Comparison of ENCODE assay signal across 1 cellular context in the genomic region with DNA sequence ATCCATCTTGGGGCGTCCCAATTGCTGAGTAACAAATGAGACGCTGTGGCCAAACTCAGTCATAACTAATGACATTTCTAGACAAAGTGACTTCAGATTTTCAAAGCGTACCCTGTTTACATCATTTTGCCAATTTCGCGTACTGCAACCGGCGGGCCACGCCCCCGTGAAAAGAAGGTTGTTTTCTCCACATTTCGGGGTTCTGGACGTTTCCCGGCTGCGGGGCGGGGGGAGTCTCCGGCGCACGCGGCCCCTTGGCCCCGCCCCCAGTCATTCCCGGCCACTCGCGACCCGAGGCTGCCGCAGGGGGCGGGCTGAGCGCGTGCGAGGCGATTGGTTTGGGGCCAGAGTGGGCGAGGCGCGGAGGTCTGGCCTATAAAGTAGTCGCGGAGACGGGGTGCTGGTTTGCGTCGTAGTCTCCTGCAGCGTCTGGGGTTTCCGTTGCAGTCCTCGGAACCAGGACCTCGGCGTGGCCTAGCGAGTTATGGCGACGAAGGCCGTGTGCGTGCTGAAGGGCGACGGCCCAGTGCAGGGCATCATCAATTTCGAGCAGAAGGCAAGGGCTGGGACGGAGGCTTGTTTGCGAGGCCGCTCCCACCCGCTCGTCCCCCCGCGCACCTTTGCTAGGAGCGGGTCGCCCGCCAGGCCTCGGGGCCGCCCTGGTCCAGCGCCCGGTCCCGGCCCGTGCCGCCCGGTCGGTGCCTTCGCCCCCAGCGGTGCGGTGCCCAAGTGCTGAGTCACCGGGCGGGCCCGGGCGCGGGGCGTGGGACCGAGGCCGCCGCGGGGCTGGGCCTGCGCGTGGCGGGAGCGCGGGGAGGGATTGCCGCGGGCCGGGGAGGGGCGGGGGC.
TF ChIP-seq lines count a peak whose summit lies in the region.

TSS of gene SOD1 (plus strand) at position 408 of the 848 bp plus-strand sequence. CDS start at position 485, 77 bp downstream.

TF ChIP-seq in HepG2, 621 proteins besides CTCF, POLR2A, EP300 and RAD21 (continued from another document and continues in another):
- no peak for TF ChIP-seq YY1 (IDR thresholded peaks at IDR 0.05; ENCODE audit: insufficient read depth, insufficient replicate concordance, low read depth, low read length)
- peak; percentile 78 for TF ChIP-seq ZNF264 (CRISPR knock-in tag; IDR thresholded peaks at IDR 0.05)
- TF ChIP-seq, protein P1, sequence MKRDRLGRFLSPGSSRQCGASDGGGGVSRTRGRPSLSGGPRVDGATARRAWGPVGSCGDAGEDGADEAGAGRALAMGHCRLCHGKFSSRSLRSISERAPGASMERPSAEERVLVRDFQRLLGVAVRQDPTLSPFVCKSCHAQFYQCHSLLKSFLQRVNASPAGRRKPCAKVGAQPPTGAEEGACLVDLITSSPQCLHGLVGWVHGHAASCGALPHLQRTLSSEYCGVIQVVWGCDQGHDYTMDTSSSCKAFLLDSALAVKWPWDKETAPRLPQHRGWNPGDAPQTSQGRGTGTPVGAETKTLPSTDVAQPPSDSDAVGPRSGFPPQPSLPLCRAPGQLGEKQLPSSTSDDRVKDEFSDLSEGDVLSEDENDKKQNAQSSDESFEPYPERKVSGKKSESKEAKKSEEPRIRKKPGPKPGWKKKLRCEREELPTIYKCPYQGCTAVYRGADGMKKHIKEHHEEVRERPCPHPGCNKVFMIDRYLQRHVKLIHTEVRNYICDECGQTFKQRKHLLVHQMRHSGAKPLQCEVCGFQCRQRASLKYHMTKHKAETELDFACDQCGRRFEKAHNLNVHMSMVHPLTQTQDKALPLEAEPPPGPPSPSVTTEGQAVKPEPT (CRISPR knock-in tag; IDR thresholded peaks at IDR 0.05; ENCODE audit: low read depth) = peak; percentile 65; the same call in 1 of the 2 replicates
- TF ChIP-seq, protein P2, sequence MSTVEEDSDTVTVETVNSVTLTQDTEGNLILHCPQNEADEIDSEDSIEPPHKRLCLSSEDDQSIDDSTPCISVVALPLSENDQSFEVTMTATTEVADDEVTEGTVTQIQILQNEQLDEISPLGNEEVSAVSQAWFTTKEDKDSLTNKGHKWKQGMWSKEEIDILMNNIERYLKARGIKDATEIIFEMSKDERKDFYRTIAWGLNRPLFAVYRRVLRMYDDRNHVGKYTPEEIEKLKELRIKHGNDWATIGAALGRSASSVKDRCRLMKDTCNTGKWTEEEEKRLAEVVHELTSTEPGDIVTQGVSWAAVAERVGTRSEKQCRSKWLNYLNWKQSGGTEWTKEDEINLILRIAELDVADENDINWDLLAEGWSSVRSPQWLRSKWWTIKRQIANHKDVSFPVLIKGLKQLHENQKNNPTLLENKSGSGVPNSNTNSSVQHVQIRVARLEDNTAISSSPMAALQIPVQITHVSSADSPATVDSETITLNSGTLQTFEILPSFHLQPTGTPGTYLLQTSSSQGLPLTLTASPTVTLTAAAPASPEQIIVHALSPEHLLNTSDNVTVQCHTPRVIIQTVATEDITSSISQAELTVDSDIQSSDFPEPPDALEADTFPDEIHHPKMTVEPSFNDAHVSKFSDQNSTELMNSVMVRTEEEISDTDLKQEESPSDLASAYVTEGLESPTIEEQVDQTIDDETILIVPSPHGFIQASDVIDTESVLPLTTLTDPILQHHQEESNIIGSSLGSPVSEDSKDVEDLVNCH (CRISPR knock-in tag; IDR thresholded peaks at IDR 0.05) = 0 out of 2 replicates have a peak, but pooled peaks have one; percentile 78
- TF ChIP-seq SUZ12 (IDR thresholded peaks at IDR 0.05; ENCODE audit: low read depth, low read length) = no peak
- TF ChIP-seq EED (CRISPR knock-in tag; IDR thresholded peaks at IDR 0.05) = peak; percentile 37; the same call in 1 of the 2 replicates
- no peak for TF ChIP-seq MTA3 (CRISPR knock-in tag; IDR thresholded peaks at IDR 0.05)
- peak; percentile 85 for TF ChIP-seq ARID4A (CRISPR knock-in tag; IDR thresholded peaks at IDR 0.05; ENCODE audit: borderline replicate concordance)
- TF ChIP-seq, protein P3, sequence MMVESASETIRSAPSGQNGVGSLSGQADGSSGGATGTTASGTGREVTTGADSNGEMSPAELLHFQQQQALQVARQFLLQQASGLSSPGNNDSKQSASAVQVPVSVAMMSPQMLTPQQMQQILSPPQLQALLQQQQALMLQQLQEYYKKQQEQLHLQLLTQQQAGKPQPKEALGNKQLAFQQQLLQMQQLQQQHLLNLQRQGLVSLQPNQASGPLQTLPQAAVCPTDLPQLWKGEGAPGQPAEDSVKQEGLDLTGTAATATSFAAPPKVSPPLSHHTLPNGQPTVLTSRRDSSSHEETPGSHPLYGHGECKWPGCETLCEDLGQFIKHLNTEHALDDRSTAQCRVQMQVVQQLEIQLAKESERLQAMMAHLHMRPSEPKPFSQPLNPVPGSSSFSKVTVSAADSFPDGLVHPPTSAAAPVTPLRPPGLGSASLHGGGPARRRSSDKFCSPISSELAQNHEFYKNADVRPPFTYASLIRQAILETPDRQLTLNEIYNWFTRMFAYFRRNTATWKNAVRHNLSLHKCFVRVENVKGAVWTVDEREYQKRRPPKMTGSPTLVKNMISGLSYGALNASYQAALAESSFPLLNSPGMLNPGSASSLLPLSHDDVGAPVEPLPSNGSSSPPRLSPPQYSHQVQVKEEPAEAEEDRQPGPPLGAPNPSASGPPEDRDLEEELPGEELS (CRISPR knock-in tag; IDR thresholded peaks at IDR 0.05) = peak; percentile 49; the same call in 1 of the 2 replicates
- no peak for TF ChIP-seq DPF2 (CRISPR knock-in tag; IDR thresholded peaks at IDR 0.05; ENCODE audit: borderline replicate concordance, low read depth)
- peak; percentile 52; the same call in 1 of the 2 replicates for TF ChIP-seq RELA (CRISPR knock-in tag; IDR thresholded peaks at IDR 0.05)
- TF ChIP-seq ZNF446 (CRISPR knock-in tag; IDR thresholded peaks at IDR 0.05) = peak; percentile 95
- peak; percentile 76; the same call in 1 of the 2 replicates for TF ChIP-seq MED13 (CRISPR knock-in tag; IDR thresholded peaks at IDR 0.05)
- TF ChIP-seq NR2F1 (CRISPR knock-in tag; IDR thresholded peaks at IDR 0.05) = no peak
- TF ChIP-seq SIX4 (CRISPR knock-in tag; IDR thresholded peaks at IDR 0.05) = peak; percentile 20; the same call in 1 of the 2 replicates
- TF ChIP-seq ZNF460 (CRISPR knock-in tag; IDR thresholded peaks at IDR 0.05; ENCODE audit: borderline replicate concordance) = no peak
- TF ChIP-seq MIER2 (CRISPR knock-in tag; IDR thresholded peaks at IDR 0.05) = no peak
- TF ChIP-seq KLF6 (CRISPR knock-in tag; IDR thresholded peaks at IDR 0.05) = peak; percentile 81; the same call in 1 of the 2 replicates
- TF ChIP-seq RBAK (CRISPR knock-in tag; IDR thresholded peaks at IDR 0.05) = peak; percentile 92
- no peak for TF ChIP-seq U2AF1 (optimal IDR thresholded peaks at IDR 0.05; ENCODE audit: low read depth, low read length)
- no peak for TF ChIP-seq ATAD3A (CRISPR knock-in tag; IDR thresholded peaks at IDR 0.05)
- TF ChIP-seq ZNF260 (CRISPR knock-in tag; IDR thresholded peaks at IDR 0.05; ENCODE audit: borderline replicate concordance, low read depth) = no peak
- no peak for TF ChIP-seq ZNF101 (CRISPR knock-in tag; IDR thresholded peaks at IDR 0.05; ENCODE audit: borderline replicate concordance, low read depth)
- TF ChIP-seq, protein P4, sequence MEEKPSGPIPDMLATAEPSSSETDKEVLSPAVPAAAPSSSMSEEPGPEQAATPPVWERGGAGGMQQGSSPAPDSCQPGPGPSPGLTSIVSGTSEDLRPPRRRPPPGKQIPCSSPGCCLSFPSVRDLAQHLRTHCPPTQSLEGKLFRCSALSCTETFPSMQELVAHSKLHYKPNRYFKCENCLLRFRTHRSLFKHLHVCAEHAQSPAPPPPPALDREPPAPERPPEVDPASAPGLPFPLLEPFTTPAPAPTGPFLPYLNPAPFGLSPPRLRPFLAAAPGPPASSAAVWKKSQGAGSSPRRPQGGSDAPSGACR (CRISPR knock-in tag; IDR thresholded peaks at IDR 0.05) = no peak
- TF ChIP-seq SMC3 (IDR thresholded peaks at IDR 0.05; ENCODE audit: low read length) = no peak
- no peak for TF ChIP-seq NFIC (IDR thresholded peaks at IDR 0.05; ENCODE audit: low read length)
- TF ChIP-seq, protein P5, sequence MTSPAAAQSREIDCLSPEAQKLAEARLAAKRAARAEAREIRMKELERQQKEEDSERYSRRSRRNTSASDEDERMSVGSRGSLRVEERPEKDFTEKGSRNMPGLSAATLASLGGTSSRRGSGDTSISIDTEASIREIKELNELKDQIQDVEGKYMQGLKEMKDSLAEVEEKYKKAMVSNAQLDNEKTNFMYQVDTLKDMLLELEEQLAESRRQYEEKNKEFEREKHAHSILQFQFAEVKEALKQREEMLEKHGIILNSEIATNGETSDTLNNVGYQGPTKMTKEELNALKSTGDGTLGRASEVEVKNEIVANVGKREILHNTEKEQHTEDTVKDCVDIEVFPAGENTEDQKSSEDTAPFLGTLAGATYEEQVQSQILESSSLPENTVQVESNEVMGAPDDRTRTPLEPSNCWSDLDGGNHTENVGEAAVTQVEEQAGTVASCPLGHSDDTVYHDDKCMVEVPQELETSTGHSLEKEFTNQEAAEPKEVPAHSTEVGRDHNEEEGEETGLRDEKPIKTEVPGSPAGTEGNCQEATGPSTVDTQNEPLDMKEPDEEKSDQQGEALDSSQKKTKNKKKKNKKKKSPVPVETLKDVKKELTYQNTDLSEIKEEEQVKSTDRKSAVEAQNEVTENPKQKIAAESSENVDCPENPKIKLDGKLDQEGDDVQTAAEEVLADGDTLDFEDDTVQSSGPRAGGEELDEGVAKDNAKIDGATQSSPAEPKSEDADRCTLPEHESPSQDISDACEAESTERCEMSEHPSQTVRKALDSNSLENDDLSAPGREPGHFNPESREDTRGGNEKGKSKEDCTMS (CRISPR knock-in tag; conservative IDR thresholded peaks at IDR 0.05) = no peak
- TF ChIP-seq, protein P6, sequence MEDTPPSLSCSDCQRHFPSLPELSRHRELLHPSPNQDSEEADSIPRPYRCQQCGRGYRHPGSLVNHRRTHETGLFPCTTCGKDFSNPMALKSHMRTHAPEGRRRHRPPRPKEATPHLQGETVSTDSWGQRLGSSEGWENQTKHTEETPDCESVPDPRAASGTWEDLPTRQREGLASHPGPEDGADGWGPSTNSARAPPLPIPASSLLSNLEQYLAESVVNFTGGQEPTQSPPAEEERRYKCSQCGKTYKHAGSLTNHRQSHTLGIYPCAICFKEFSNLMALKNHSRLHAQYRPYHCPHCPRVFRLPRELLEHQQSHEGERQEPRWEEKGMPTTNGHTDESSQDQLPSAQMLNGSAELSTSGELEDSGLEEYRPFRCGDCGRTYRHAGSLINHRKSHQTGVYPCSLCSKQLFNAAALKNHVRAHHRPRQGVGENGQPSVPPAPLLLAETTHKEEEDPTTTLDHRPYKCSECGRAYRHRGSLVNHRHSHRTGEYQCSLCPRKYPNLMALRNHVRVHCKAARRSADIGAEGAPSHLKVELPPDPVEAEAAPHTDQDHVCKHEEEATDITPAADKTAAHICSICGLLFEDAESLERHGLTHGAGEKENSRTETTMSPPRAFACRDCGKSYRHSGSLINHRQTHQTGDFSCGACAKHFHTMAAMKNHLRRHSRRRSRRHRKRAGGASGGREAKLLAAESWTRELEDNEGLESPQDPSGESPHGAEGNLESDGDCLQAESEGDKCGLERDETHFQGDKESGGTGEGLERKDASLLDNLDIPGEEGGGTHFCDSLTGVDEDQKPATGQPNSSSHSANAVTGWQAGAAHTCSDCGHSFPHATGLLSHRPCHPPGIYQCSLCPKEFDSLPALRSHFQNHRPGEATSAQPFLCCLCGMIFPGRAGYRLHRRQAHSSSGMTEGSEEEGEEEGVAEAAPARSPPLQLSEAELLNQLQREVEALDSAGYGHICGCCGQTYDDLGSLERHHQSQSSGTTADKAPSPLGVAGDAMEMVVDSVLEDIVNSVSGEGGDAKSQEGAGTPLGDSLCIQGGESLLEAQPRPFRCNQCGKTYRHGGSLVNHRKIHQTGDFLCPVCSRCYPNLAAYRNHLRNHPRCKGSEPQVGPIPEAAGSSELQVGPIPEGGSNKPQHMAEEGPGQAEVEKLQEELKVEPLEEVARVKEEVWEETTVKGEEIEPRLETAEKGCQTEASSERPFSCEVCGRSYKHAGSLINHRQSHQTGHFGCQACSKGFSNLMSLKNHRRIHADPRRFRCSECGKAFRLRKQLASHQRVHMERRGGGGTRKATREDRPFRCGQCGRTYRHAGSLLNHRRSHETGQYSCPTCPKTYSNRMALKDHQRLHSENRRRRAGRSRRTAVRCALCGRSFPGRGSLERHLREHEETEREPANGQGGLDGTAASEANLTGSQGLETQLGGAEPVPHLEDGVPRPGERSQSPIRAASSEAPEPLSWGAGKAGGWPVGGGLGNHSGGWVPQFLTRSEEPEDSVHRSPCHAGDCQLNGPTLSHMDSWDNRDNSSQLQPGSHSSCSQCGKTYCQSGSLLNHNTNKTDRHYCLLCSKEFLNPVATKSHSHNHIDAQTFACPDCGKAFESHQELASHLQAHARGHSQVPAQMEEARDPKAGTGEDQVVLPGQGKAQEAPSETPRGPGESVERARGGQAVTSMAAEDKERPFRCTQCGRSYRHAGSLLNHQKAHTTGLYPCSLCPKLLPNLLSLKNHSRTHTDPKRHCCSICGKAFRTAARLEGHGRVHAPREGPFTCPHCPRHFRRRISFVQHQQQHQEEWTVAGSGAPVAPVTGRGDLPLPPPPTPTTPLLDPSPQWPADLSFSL (CRISPR knock-in tag; IDR thresholded peaks at IDR 0.05) = no peak
- peak; percentile 36; the same call in 1 of the 2 replicates for TF ChIP-seq BCL6 (CRISPR knock-in tag; IDR thresholded peaks at IDR 0.05)
- peak; percentile 70; the same call in 1 of the 2 replicates for TF ChIP-seq KMT2B (CRISPR knock-in tag; IDR thresholded peaks at IDR 0.05)
